Comparison of ENCODE assay signal across 8 cellular contexts in the genomic region with DNA sequence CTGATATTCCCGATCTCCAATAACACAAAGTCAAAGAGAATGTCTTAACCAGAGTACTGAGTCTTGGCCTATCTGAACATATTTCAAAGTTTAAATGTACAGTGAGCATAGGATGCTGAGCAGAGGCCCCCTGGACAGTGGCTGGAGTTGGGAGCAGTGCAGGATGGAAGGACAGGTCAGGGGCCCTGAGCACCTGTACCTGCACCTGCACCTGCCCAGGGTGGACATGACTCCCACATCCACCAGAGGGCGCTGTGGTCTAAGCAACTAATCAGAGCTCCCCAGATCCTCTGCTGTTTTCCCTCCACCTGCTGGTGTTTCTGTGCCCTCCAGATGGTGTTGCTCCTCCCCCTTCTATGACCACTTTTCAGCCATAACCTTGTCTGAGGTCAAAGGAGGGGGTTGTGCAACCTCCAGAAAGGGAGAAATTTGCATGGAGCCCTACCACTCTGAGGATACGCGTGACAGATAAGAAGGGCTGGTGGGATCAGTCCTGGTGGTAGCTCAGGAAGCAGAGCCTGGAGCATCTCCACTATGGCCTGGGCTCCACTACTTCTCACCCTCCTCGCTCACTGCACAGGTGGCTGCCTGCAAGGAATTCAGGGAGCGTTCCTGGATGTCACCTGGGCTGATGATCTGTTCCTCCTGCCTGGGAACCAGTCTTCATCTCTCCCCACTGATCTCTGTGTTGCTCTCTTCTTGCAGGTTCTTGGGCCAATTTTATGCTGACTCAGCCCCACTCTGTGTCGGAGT.
DNase-seq lines count a peak whose midpoint lies in the region; ATAC-seq and TF ChIP-seq lines count a peak whose summit lies in the region.

No MANE protein-coding gene starts in this region.

- no peak overlapping the region for H3K4me3 ChIP-seq in choroid plexus epithelial cell (ENCODE audit: low read depth, low read length)

- peak; percentile 78 for DNase-seq in ACHN
- DNase-seq in NCI-H2196 treated with DMSO at 0.1 percent for 48 hours (lab: John Stamatoyannopoulos, UW; ENCODE audit: unreplicated experiment): peak; percentile 39
- DNase-seq in activated CD4-positive, alpha-beta T cell treated with anti-CD3 and anti-CD28 coated beads for 1 hour: peak; percentile 73
- peak; percentile 74 for DNase-seq in choroid plexus epithelial cell (ENCODE audit: low read depth)
- DNase-seq in medulla oblongata (ENCODE audit: extremely low spot score): peak; percentile 33
- DNase-seq in stimulated activated CD8-positive, alpha-beta memory T cell treated with anti-CD3 and anti-CD28 coated beads, Interleukin-4, amount 100 ng/mL, for 48 hours: peak; percentile 93

- peak; percentile 87 for TF ChIP-seq CTCF in choroid plexus epithelial cell (conservative IDR thresholded peaks at IDR 0.05; ENCODE audit: low read depth, low read length)

- in situ Hi-C loops in ACHN (cut with HindIII; ENCODE audit: low pct_ligation_motif_present, low pct_unique_long_range_greater_than_20kb, low sequenced_read_pairs): no loop called here

- ATAC-seq in GM18511 (IDR thresholded peaks at IDR 0.05; ENCODE audit: unreplicated experiment): peak; percentile 79
- peak; percentile 51 for ATAC-seq in HG03060 (IDR thresholded peaks at IDR 0.05; ENCODE audit: low read depth, unreplicated experiment)

Comparison
In these comparisons a context has a peak if more than half of its experiments do, and no peak if none do; other contexts are left out.
1. DNase-seq: peak in every context shown above with its lines; median percentile 93 in stimulated activated CD8-positive, alpha-beta memory T cell treated with anti-CD3 and anti-CD28 coated beads, Interleukin-4, amount 100 ng/mL, for 48 hours; 78 in ACHN; 74 in choroid plexus epithelial cell; 73 in activated CD4-positive, alpha-beta T cell treated with anti-CD3 and anti-CD28 coated beads for 1 hour; 39 in NCI-H2196 treated with DMSO at 0.1 percent for 48 hours; 33 in medulla oblongata.